ENCODE assay signal across 9 cellular contexts in the genomic region with DNA sequence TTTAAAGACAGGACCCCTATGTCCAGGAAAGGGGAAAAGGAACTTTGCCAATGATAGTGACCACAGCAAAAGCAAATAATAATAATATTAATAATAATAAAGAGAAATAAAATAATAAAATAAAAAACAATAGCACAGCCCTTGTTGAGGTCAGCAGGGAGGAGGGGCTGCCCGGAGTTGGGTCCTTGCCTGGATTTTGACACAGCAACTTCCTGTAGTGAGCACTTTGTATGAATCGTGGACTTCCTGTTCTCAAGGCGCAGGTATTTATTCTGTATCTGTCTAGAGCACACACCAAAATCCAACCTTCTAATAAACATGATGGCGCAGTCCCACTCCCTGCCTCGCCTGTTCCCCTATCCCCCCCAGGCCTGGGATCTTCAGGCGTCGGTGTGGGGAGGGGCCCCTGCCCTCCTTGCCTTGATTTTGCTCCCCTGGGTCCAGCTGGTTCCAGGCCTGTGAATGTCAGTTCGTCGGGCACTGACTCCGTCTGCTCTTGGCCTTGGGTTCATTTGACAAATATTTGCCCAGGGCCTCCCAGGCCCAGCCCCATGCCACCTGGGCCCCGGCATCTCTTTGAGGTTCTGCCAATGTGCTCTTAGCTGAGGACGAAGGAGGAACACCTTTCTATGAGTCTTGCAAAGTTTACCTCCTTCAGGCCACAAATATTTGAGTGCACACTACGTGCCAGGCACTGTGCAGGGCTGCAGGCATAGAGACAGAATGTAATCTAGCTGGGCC. TPM values are rescaled to one million over a fixed set of nuclear protein-coding genes. Genes with fewer than 3 reads are reported as not detected.
A peak's percentile ranks its signal among the peaks of the same experiment; 100 is the strongest.
DNase-seq lines count a peak whose midpoint lies in the region; ATAC-seq and FAIRE-seq lines count a peak whose summit lies in the region.
"Had no signal": no experiment of that assay in that cellular context is flagged by ENCODE, and none has a peak within 500 bp of the region (broad histone marks: within the 10 kb centered on the region; RNA-seq: fewer than 3 reads in every experiment).

No MANE protein-coding gene starts in this region.

- peaks cover 56% of the 10 kb centered on the region for H3K36me3 ChIP-seq in thymus (ENCODE audit: control insufficient read depth, insufficient read depth)

- no peak overlapping the region for H3K4me3 ChIP-seq in thymus (ENCODE audit: low read length)

- no peak for DNase-seq in activated T-cell treated with anti-CD3 and anti-CD28 coated beads, Interleukin-2, amount 50 U/mL, for 72 hours
- no peak for DNase-seq in activated T-cell treated with anti-CD3 and anti-CD28 coated beads, Interleukin-2, amount 50 U/mL, for 48 hours
- no peak for DNase-seq in activated naive CD8-positive, alpha-beta T cell treated with anti-CD3 and anti-CD28 coated beads, Interleukin-2, amount 50 U/mL, for 24 hours
- no peak for DNase-seq in left lobe of liver (ENCODE audit: low spot score)
- DNase-seq in effector CD4-positive, alpha-beta T cell: no peak
- no peak for DNase-seq in RCC 7860 (ENCODE audit: low spot score)
- DNase-seq: NCI-H1417 had no signal

- peaks cover 9 to 19% of the 10 kb centered on the region in 2 donors for H3K36me3 Mint-ChIP-seq in activated T-cell treated with anti-CD3 and anti-CD28 coated beads, Interleukin-2, amount 50 U/mL, for 72 hours (ENCODE audit: insufficient read depth in 2 of 2)
- peaks cover 29% of the 10 kb centered on the region for H3K36me3 Mint-ChIP-seq in activated naive CD8-positive, alpha-beta T cell treated with anti-CD3 and anti-CD28 coated beads, Interleukin-2, amount 50 U/mL, for 24 hours (ENCODE audit: low read depth)

- peaks cover 63% of the 10 kb centered on the region for H3K4me1 Mint-ChIP-seq in activated T-cell treated with anti-CD3 and anti-CD28 coated beads, Interleukin-2, amount 50 U/mL, for 72 hours (ENCODE audit: low read depth)
- H3K4me1 Mint-ChIP-seq in activated naive CD8-positive, alpha-beta T cell treated with anti-CD3 and anti-CD28 coated beads, Interleukin-2, amount 50 U/mL, for 24 hours: peaks cover 55% of the 10 kb centered on the region

- H3K9me3 Mint-ChIP-seq in activated T-cell treated with anti-CD3 and anti-CD28 coated beads, Interleukin-2, amount 50 U/mL, for 72 hours: no peaks in the 10 kb centered on the region
- H3K9me3 Mint-ChIP-seq in activated naive CD8-positive, alpha-beta T cell treated with anti-CD3 and anti-CD28 coated beads, Interleukin-2, amount 50 U/mL, for 24 hours: no peaks in the 10 kb centered on the region

- FAIRE-seq in RCC 7860 (lab: Jason Lieb, UNC): no peak

- H3K27ac Mint-ChIP-seq in activated T-cell treated with anti-CD3 and anti-CD28 coated beads, Interleukin-2, amount 50 U/mL, for 72 hours: peak overlapping the region; percentile 36
- H3K27ac Mint-ChIP-seq in activated naive CD8-positive, alpha-beta T cell treated with anti-CD3 and anti-CD28 coated beads, Interleukin-2, amount 50 U/mL, for 24 hours: peak overlapping the region; percentile 72

- H3K27ac ChIP-seq in thymus (ENCODE audit: low read depth): peak overlapping the region; percentile 72

- H3K9me3 ChIP-seq in thymus (ENCODE audit: control insufficient read depth): no peaks in the 10 kb centered on the region

- no peaks in the 10 kb centered on the region for H3K27me3 ChIP-seq in thymus (ENCODE audit: control insufficient read depth, insufficient read depth)

- WGBS in thymus: 87% methylated on average over 13 of the region's 13 CpGs

- H3K4me3 Mint-ChIP-seq in activated T-cell treated with anti-CD3 and anti-CD28 coated beads, Interleukin-2, amount 50 U/mL, for 72 hours: no peak overlapping the region
- no peak overlapping the region for H3K4me3 Mint-ChIP-seq in activated naive CD8-positive, alpha-beta T cell treated with anti-CD3 and anti-CD28 coated beads, Interleukin-2, amount 50 U/mL, for 24 hours

- no peaks in the 10 kb centered on the region for H3K27me3 Mint-ChIP-seq in activated T-cell treated with anti-CD3 and anti-CD28 coated beads, Interleukin-2, amount 50 U/mL, for 72 hours (ENCODE audit: low read depth)
- H3K27me3 Mint-ChIP-seq in activated naive CD8-positive, alpha-beta T cell treated with anti-CD3 and anti-CD28 coated beads, Interleukin-2, amount 50 U/mL, for 24 hours: no peaks in the 10 kb centered on the region

- ATAC-seq in activated T-cell treated with anti-CD3 and anti-CD28 coated beads, Interleukin-2, amount 50 U/mL, for 72 hours (replicated peaks in 1 of 2): no peak
- ATAC-seq in activated naive CD8-positive, alpha-beta T cell treated with anti-CD3 and anti-CD28 coated beads, Interleukin-2, amount 50 U/mL, for 24 hours: no peak
- peak; percentile 42 for ATAC-seq in left lobe of liver
- ATAC-seq in GM21528 (IDR thresholded peaks at IDR 0.05; ENCODE audit: low FRiP score, unreplicated experiment): no peak

- peaks cover 21% of the 10 kb centered on the region for H3K4me1 ChIP-seq in thymus (ENCODE audit: control insufficient read depth, insufficient read depth, low read length)

RNA-seq across cellular contexts. Expression of a gene that starts 13.9 kb away (rescaled TPM):
- 10 to 100 TPM; 57.9 to 58.2 TPM for total RNA-seq in activated T-cell treated with anti-CD3 and anti-CD28 coated beads, Interleukin-2, amount 50 U/mL, for 72 hours
- total RNA-seq in left lobe of liver: 39.1 TPM
- polyA plus RNA-seq in thymus: 65.5 TPM

RNA-seq across cellular contexts. Expression of a gene that starts 56.0 kb away (rescaled TPM):
- 1 to 10 TPM; 8.0 to 8.7 TPM for total RNA-seq in activated T-cell treated with anti-CD3 and anti-CD28 coated beads, Interleukin-2, amount 50 U/mL, for 72 hours
- 2.5 TPM for total RNA-seq in left lobe of liver
- 8.3 TPM for polyA plus RNA-seq in thymus

RNA-seq across cellular contexts. Expression of a gene that starts 56.3 kb away (rescaled TPM):
- total RNA-seq in activated T-cell treated with anti-CD3 and anti-CD28 coated beads, Interleukin-2, amount 50 U/mL, for 72 hours: 10 to 100 TPM in 1 of 2 donors, 1 to 10 TPM in 1; 7.5 to 10.4 TPM
- total RNA-seq in left lobe of liver: 25.5 TPM
- polyA plus RNA-seq in thymus: 10.8 TPM
